ENCODE assay signal across 9 cellular contexts in the genomic region with DNA sequence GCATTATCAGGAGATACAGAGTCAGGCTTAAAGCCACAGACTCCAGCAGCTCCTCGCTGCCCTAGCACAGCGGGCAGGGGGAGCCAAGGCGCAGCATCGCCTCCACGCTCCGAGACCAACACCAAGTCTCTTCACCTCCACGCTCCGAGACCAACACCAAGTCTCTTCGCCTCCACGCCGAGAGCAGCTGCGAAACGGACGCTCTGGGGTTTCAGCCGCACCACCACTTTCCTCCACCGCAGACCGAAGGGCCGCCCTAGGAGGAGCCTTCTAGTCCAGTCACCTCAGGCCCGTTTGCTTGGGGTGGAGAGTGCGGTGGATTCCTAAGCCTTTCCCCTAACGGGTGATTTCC. TPM values are rescaled to one million over a fixed set of nuclear protein-coding genes. Genes with fewer than 3 reads are reported as not detected.
DNase-seq lines count a peak whose midpoint lies in the region; ATAC-seq and TF ChIP-seq lines count a peak whose summit lies in the region.
"Had no signal": no experiment of that assay in that cellular context is flagged by ENCODE, and none has a peak within 500 bp of the region (broad histone marks: within the 10 kb centered on the region; RNA-seq: fewer than 3 reads in every experiment).

No MANE protein-coding gene starts in this region.

- CTCF ChIA-PET in activated naive CD4-positive, alpha-beta T cell treated with anti-CD3 and anti-CD28 coated beads, Interleukin-2, amount 10 ng/mL, durations not matched to agents 7 days and 5 days (lab: Charles Lee), result interaction anchor here (0.9 to 2.2 kb wide), 4 partner anchors 8 to 155 kb away, joined by 4 to 8 read pairs (median 5); no protein-coding TSS in a partner anchor

- no peak for TF ChIP-seq CTCF in uterus (IDR thresholded peaks at IDR 0.05)

- peak overlapping the region; percentile 7 for H3K27ac Mint-ChIP-seq in activated naive CD4-positive, alpha-beta T cell treated with anti-CD3 and anti-CD28 coated beads, Interleukin-2, amount 10 ng/mL, durations not matched to agents 7 days and 5 days

- no peaks in the 10 kb centered on the region for H3K36me3 Mint-ChIP-seq in activated naive CD4-positive, alpha-beta T cell treated with anti-CD3 and anti-CD28 coated beads, Interleukin-2, amount 10 ng/mL, durations not matched to agents 7 days and 5 days

- H3K4me3 ChIP-seq in neuron (ENCODE audit: low read length), result peak overlapping the region; percentile 92
- peak overlapping the region; percentile 66 to 68 for H3K4me3 ChIP-seq in uterus

- H2AFZ ChIP-seq in neuron (ENCODE audit: low read depth, low read length), result peak overlapping the region; percentile 93

- DNase-seq in AG08396 (ENCODE audit: low spot score), result peak; percentile 73
- DNase-seq in NOMO-1 treated with dmso at 0.1 percent for 144 hours (lab: John Stamatoyannopoulos, UW; ENCODE audit: unreplicated experiment), result peak; percentile 43
- peak; percentile 46 for DNase-seq in activated naive CD4-positive, alpha-beta T cell treated with anti-CD3 and anti-CD28 coated beads, Interleukin-2, amount 10 ng/mL, durations not matched to agents 7 days and 5 days
- peak; percentile 51 for DNase-seq in germinal center (ENCODE audit: low spot score)
- peak; percentile 38 to 42 for DNase-seq in uterus

- H3K4me1 Mint-ChIP-seq in activated naive CD4-positive, alpha-beta T cell treated with anti-CD3 and anti-CD28 coated beads, Interleukin-2, amount 10 ng/mL, durations not matched to agents 7 days and 5 days, result peaks cover 19% of the 10 kb centered on the region

- peak overlapping the region; percentile 83 for H3K4me3 Mint-ChIP-seq in activated naive CD4-positive, alpha-beta T cell treated with anti-CD3 and anti-CD28 coated beads, Interleukin-2, amount 10 ng/mL, durations not matched to agents 7 days and 5 days

- TF ChIP-seq POLR2A in uterus (IDR thresholded peaks at IDR 0.05), result no peak

- H3K4me1 ChIP-seq in neuron (ENCODE audit: insufficient read depth, low read length) (peaks cover 16% of the 10 kb centered on the region), uterus (no peaks in the 10 kb centered on the region)

- peak overlapping the region; percentile 78 to 80 for H3K27ac ChIP-seq in uterus

- intact Hi-C loops in uterus (cut with DNase I; ENCODE audit: low total_unique reads), result no loop called here

- no peaks in the 10 kb centered on the region for H3K36me3 ChIP-seq in neuron (ENCODE audit: insufficient read depth, low read length)
- no peaks in the 10 kb centered on the region for H3K36me3 ChIP-seq in uterus

- ATAC-seq in GM18502 (IDR thresholded peaks at IDR 0.05; ENCODE audit: poor library complexity, unreplicated experiment) (peak; percentile 38), HG02943 (IDR thresholded peaks at IDR 0.05; ENCODE audit: low read depth, unreplicated experiment) (peak; percentile 41)

- no peaks in the 10 kb centered on the region for H3K9me3 Mint-ChIP-seq in activated naive CD4-positive, alpha-beta T cell treated with anti-CD3 and anti-CD28 coated beads, Interleukin-2, amount 10 ng/mL, durations not matched to agents 7 days and 5 days

- H3K9me3 ChIP-seq in neuron (ENCODE audit: low read length), result no peaks in the 10 kb centered on the region
- H3K9me3 ChIP-seq in uterus, result no peaks in the 10 kb centered on the region

- peaks cover 38% of the 10 kb centered on the region for H3K27me3 Mint-ChIP-seq in activated naive CD4-positive, alpha-beta T cell treated with anti-CD3 and anti-CD28 coated beads, Interleukin-2, amount 10 ng/mL, durations not matched to agents 7 days and 5 days

- H3K27me3 ChIP-seq in neuron (ENCODE audit: insufficient read depth, low read length) (no peaks in the 10 kb centered on the region), uterus (no peaks in the 10 kb centered on the region)

RNA-seq across cellular contexts. Expression of gene DMXL2, which starts 0.7 kb away (rescaled TPM):
- total RNA-seq in uterus, result 100 to 1,000 TPM in 1 of 4 donors, 10 to 100 TPM in 2, 1 to 10 TPM in 1; 6.9 to 100 (median 26.6) TPM

RNA-seq across cellular contexts. Expression of gene SCG3, which starts 59.4 kb away (rescaled TPM):
- under 1 TPM in 1 of 4 donors, not detected in 3; 0.41 TPM for total RNA-seq in uterus
- total RNA-seq: T-helper 1 cell treated with Interleukin-12 subunit alpha and Interleukin-12 subunit beta and Interleukin-4 antibody, amounts not matched to agents 30 ng/mL and 1 ng/mL, for 36 hours had no signal

Comparison
In these comparisons a context has a peak if more than half of its experiments do, and no peak if none do; other contexts are left out.
1. Peak in every context shown above with its lines: DNase-seq, ATAC-seq, H3K4me3 ChIP-seq and H3K27ac ChIP-seq.